ENCODE assay signal across 13 cellular contexts in genomic region chr2:100757621-100758394, GRCh38.
DNase-seq lines count a peak whose midpoint lies in the region; ATAC-seq, FAIRE-seq and TF ChIP-seq lines count a peak whose summit lies in the region.
"Had no signal": no experiment of that assay in that cellular context is flagged by ENCODE, and none has a peak within 500 bp of the region (broad histone marks: within the 10 kb centered on the region; RNA-seq: fewer than 3 reads in every experiment).

No MANE protein-coding gene starts in this region.

- no peak overlapping the region for H3K27ac Mint-ChIP-seq in T-helper 17 cell
- H3K27ac Mint-ChIP-seq: IgD-negative memory B cell had no signal

- peaks cover 3% of the 10 kb centered on the region for H3K36me3 Mint-ChIP-seq in T-helper 17 cell (ENCODE audit: low read depth)
- H3K36me3 Mint-ChIP-seq: IgD-negative memory B cell had no signal

- no peak for TF ChIP-seq POLR2A in H54 (IDR thresholded peaks at IDR 0.05; ENCODE audit: low read depth, low read length)

- in situ Hi-C loops in KBM-7 (cut with MboI; ENCODE audit: low pct_unique_long_range_greater_than_20kb, low sequenced_read_pairs): no loop called here

- DNase-seq in H54 (ENCODE audit: insufficient read length, low spot score): no peak
- peak; percentile 72 for DNase-seq in amniotic stem cell (lab: John Stamatoyannopoulos, UW)
- peak; percentile 88 to 91 for DNase-seq in foreskin fibroblast
- DNase-seq in smooth muscle cell of the brain vasculature (ENCODE audit: low read depth, low spot score): peak; percentile 57
- DNase-seq in left lobe of liver (ENCODE audit: low spot score): no peak
- no peak for DNase-seq in T-helper 17 cell
- DNase-seq in KBM-7: no peak
- DNase-seq: cerebellar nuclear complex, GF-D8, kidney, NCI-H2171 had no signal

- H3K27me3 Mint-ChIP-seq in T-helper 17 cell: peaks cover 12% of the 10 kb centered on the region

- no peaks in the 10 kb centered on the region for H3K4me1 Mint-ChIP-seq in T-helper 17 cell
- H3K4me1 Mint-ChIP-seq: IgD-negative memory B cell had no signal

- H3K4me3 Mint-ChIP-seq in T-helper 17 cell: no peak overlapping the region
- H3K4me3 Mint-ChIP-seq: IgD-negative memory B cell had no signal

- ATAC-seq in GM21723 (IDR thresholded peaks at IDR 0.05; ENCODE audit: unreplicated experiment) (no peak), left lobe of liver (no peak), T-helper 17 cell (no peak)

- FAIRE-seq in H54 (lab: Jason Lieb, UNC): peak; percentile 83
- FAIRE-seq: kidney had no signal

- no peak overlapping the region for H3K4me3 ChIP-seq in foreskin fibroblast (ENCODE audit: low read depth in 1 of 2, low read length in 2 of 2)

- no peak for TF ChIP-seq CTCF in foreskin fibroblast (IDR thresholded peaks at IDR 0.05; ENCODE audit: low read depth, low read length)

- peaks cover 3% of the 10 kb centered on the region for H3K9me3 ChIP-seq in T-helper 17 cell (ENCODE audit: control insufficient read depth, low read length, poor library complexity, severe bottlenecking)

Comparison
In these comparisons a context has a peak if more than half of its experiments do, and no peak if none do; other contexts are left out.
1. DNase-seq: peak in amniotic stem cell (single experiment), foreskin fibroblast (2 of 2) and smooth muscle cell of the brain vasculature (single experiment); none in H54 (single experiment), left lobe of liver (single experiment), T-helper 17 cell (0 of 3) and KBM-7 (single experiment).